ENCODE assay signal across 34 cellular contexts in the genomic region with DNA sequence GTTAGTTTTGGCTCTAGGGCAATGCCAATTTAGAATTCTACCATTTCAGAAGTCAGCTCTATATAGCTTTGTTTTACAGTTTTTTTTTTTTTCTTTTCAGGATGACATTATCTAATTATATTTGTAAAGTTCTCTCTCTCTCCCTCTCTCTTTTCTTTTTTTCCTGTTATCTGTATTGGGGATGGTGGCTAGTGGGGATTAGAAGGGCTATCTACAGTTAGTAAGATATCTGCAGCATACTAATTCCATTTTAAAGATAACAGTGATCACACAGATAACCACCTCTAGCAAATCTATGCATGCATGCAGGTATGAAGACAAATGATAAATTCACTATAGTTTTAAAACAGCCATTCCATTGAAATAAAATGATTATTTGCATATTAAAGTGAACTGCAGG.
"Had no signal": no experiment of that assay in that cellular context is flagged by ENCODE, and none has a peak within 500 bp of the region (broad histone marks: within the 10 kb centered on the region; RNA-seq: fewer than 3 reads in every experiment).

No MANE protein-coding gene starts in this region.

- H3K27me3 ChIP-seq: MG63 had no signal

- H3K9me3 ChIP-seq: MG63 had no signal

- H3K9ac ChIP-seq: KMS-11 had no signal

- H3K4me3 ChIP-seq: MG63 had no signal

- DNase-seq: Karpas-422, Kasumi-1, MG63, MM.1S, MV-4-11, NCI-H1048, NCI-H1092, NCI-H1092 treated with DMSO at 0.1 percent for 48 hours, NCI-H1105, NCI-H1105 treated with DMSO at 0.1 percent for 48 hours, NCI-H1417, NCI-H1417 treated with DMSO at 0.1 percent for 48 hours, NCI-H1436, NCI-H1436 treated with DMSO at 0.1 percent for 48 hours, NCI-H146, NCI-H1694, NCI-H1694 treated with DMSO at 0.1 percent for 48 hours, NCI-H187, NCI-H187 treated with DMSO at 0.1 percent for 48 hours, NCI-H1930, NCI-H2029, NCI-H2029 treated with DMSO at 0.1 percent for 48 hours, NCI-H2081, NCI-H2081 treated with DMSO at 0.1 percent for 48 hours, NCI-H2107, NCI-H2171, NCI-H2171 treated with DMSO at 0.1 percent for 48 hours, NCI-H2227 treated with DMSO at 0.1 percent for 48 hours, NCI-H226, NCI-H345, NCI-H446, NCI-H446 treated with DMSO at 0.1 percent for 48 hours, NCI-H510A had no signal

- H3K27ac ChIP-seq: KMS-11 had no signal

- H3K4me2 ChIP-seq: KMS-11 had no signal

- H3K36me3 ChIP-seq: MG63 had no signal
